ENCODE assay signal across 8 cellular contexts in genomic region chr22:18528597-18529415, GRCh38. TPM values are rescaled to one million over a fixed set of nuclear protein-coding genes. Genes with fewer than 3 reads are reported as not detected.
A peak's percentile ranks its signal among the peaks of the same experiment; 100 is the strongest.
DNase-seq lines count a peak whose midpoint lies in the region; ATAC-seq and TF ChIP-seq lines count a peak whose summit lies in the region.
"Not testable (repeated sequence)": the region's sequence is repeated elsewhere in the genome, so short reads cannot be mapped to it uniquely, and the experiment has no call there.

No MANE protein-coding gene starts in this region.

- POLR2A ChIA-PET in BJ (lab: Charles Lee) = not testable (repeated sequence)

- CTCF ChIA-PET in BJ (lab: Yijun Ruan, JAX) = not testable (repeated sequence)

- not testable (repeated sequence) for H3K36me3 ChIP-seq in BJ (ENCODE audit: control insufficient read depth, insufficient read depth, low read length); mucosa of descending colon (ENCODE audit: low read depth)

- intact Hi-C loops in mucosa of descending colon (cut with DNase I, micrococcal nuclease) = not testable (repeated sequence)

- not testable (repeated sequence) for H3K9me3 ChIP-seq in mucosa of descending colon

- not testable (repeated sequence) for H3K27me3 ChIP-seq in BJ (ENCODE audit: control insufficient read depth, insufficient read depth, low read length)

- ATAC-seq in GM21381 (IDR thresholded peaks at IDR 0.05; ENCODE audit: unreplicated experiment) (peak; percentile 71), HG03175 (IDR thresholded peaks at IDR 0.05; ENCODE audit: unreplicated experiment) (peak; percentile 65), mucosa of descending colon (peak; percentile 91)

- H3K4me3 ChIP-seq in BJ (ENCODE audit: low read depth, low read length) (peak overlapping the region; percentile 43), fibroblast of mammary gland (ENCODE audit: control insufficient read depth, low read depth, low read length) (peak overlapping the region; percentile 37)
- H3K4me3 ChIP-seq in mucosa of descending colon = not testable (repeated sequence)

- not testable (repeated sequence) for TF ChIP-seq CTCF in BJ (IDR thresholded peaks at IDR 0.05; ENCODE audit: insufficient read depth, low read depth, low read length); fibroblast of mammary gland (conservative IDR thresholded peaks at IDR 0.05; ENCODE audit: control insufficient read depth, insufficient read depth, low read depth, low read length); mucosa of descending colon (IDR thresholded peaks at IDR 0.05)

- DNase-seq in BJ (ENCODE audit: low read depth) = not testable (repeated sequence)
- peak; percentile 95 for DNase-seq in T follicular helper cell (ENCODE audit: low read depth)
- DNase-seq in activated effector memory CD4-positive, alpha-beta T cell treated with anti-CD3 and anti-CD28 coated beads, Interleukin-2, amount 50 U/mL, for 16 hours = peak; percentile 97
- peak; percentile 82 for DNase-seq in fibroblast of mammary gland (ENCODE audit: low read depth)
- peak; percentile 80 to 90 (median 84) for DNase-seq in mucosa of descending colon
- DNase-seq in stimulated activated CD4-positive, alpha-beta T cell treated with anti-CD3 and anti-CD28 coated beads, TNF-alpha, amount 100 ng/mL, for 4 hours (ENCODE audit: low read depth in 3 of 3) = peak; percentile 91 to 95 (median 94)

- not testable (repeated sequence) for H3K4me1 ChIP-seq in mucosa of descending colon (ENCODE audit: low read depth)

RNA-seq across cellular contexts. Expression of gene TMEM191B, which starts 1.2 kb away (rescaled TPM):
- polyA plus RNA-seq in BJ (2011; rRNA removed) = 0.44 and 1.6 TPM in 2 replicates
- polyA minus RNA-seq in BJ (2011; rRNA and poly(A)+ RNA removed) = 0.21 and 0.57 TPM in 2 replicates
- 1 to 10 TPM in 1 of 3 donors, not detected in 2; 2.9 TPM for total RNA-seq in mucosa of descending colon

RNA-seq across cellular contexts. Expression of gene GGTLC3, which starts 10.8 kb away (rescaled TPM):
- not detected in 2 replicates for polyA plus RNA-seq in BJ (2011; rRNA removed)
- not detected in 2 replicates for polyA minus RNA-seq in BJ (2011; rRNA and poly(A)+ RNA removed)
- not detected for total RNA-seq in mucosa of descending colon
